ENCODE assay signal across 8 cellular contexts in genomic region chr9:78261403-78262001, GRCh38. TPM values are rescaled to one million over a fixed set of nuclear protein-coding genes. Genes with fewer than 3 reads are reported as not detected.
DNase-seq lines count a peak whose midpoint lies in the region; ATAC-seq, FAIRE-seq and TF ChIP-seq lines count a peak whose summit lies in the region.

No MANE protein-coding gene starts in this region.

- dilution Hi-C loops in endothelial cell of umbilical vein (cut with MboI; ENCODE audit: extremely low pct_ligation_motif_present, low sequenced_read_pairs): no loop called here

- H4K5ac ChIP-seq in H9 (ENCODE audit: insufficient read length, low read depth, low read length): no peak overlapping the region

- H3K14ac ChIP-seq in H9 (ENCODE audit: insufficient read depth, low read length): no peak overlapping the region

- H3K4me1 ChIP-seq in H9 (ENCODE audit: insufficient read depth, low read length) (no peaks in the 10 kb centered on the region), OCI-LY1 (ENCODE audit: insufficient read depth, low read length, severe bottlenecking) (no peaks in the 10 kb centered on the region), endothelial cell of umbilical vein (ENCODE audit: control insufficient read depth, extremely low read depth, insufficient read depth, low read length) (no peaks in the 10 kb centered on the region), prostate gland (replicated peaks) (no peaks in the 10 kb centered on the region)

- no peak overlapping the region for H3K4ac ChIP-seq in H9 (ENCODE audit: low read depth, low read length)

- peaks cover 35% of the 10 kb centered on the region for H3K36me3 ChIP-seq in OCI-LY1 (ENCODE audit: insufficient read depth, low read length)
- peaks cover 0 to 2% of the 10 kb centered on the region in 2 experiments for H3K36me3 ChIP-seq in endothelial cell of umbilical vein (ENCODE audit: control insufficient read depth in 2 of 2, extremely low read depth in 1 of 2, insufficient read depth in 2 of 2, low read length in 2 of 2)
- H3K36me3 ChIP-seq in prostate gland: no peaks in the 10 kb centered on the region

- H3K23ac ChIP-seq in H9 (ENCODE audit: insufficient read length, low read depth, low read length): no peak overlapping the region

- no peak overlapping the region for H3K4me3 Mint-ChIP-seq in H9

- no peak overlapping the region for H4K91ac ChIP-seq in H9 (ENCODE audit: insufficient read length, low read depth, low read length)

- ATAC-seq in HG03196 (IDR thresholded peaks at IDR 0.05; ENCODE audit: unreplicated experiment) (no peak), HG03139 (IDR thresholded peaks at IDR 0.05; ENCODE audit: unreplicated experiment) (no peak)

- no peaks in the 10 kb centered on the region for H3K79me2 ChIP-seq in H9 (ENCODE audit: insufficient read depth, low read length)
- H3K79me2 ChIP-seq in OCI-LY1 (ENCODE audit: insufficient read depth, low read length): no peaks in the 10 kb centered on the region
- H3K79me2 ChIP-seq in endothelial cell of umbilical vein (ENCODE audit: control insufficient read depth, insufficient read depth, low read length): no peaks in the 10 kb centered on the region

- H2AFZ ChIP-seq in H9 (ENCODE audit: low read length) (no peak overlapping the region), OCI-LY1 (ENCODE audit: low read length) (no peak overlapping the region), endothelial cell of umbilical vein (ENCODE audit: low read depth, low read length) (no peak overlapping the region)

- no peaks in the 10 kb centered on the region for H4K20me1 ChIP-seq in H9 (ENCODE audit: control insufficient read depth, insufficient read depth, insufficient read length)
- H4K20me1 ChIP-seq in OCI-LY1 (ENCODE audit: insufficient read depth, low read length): no peaks in the 10 kb centered on the region
- H4K20me1 ChIP-seq in endothelial cell of umbilical vein (replicated peaks; ENCODE audit: control insufficient read depth, extremely low read depth, insufficient read depth, low read length): no peaks in the 10 kb centered on the region

- no peaks in the 10 kb centered on the region for H3K27me3 ChIP-seq in H9 (ENCODE audit: insufficient read depth, low read length)
- no peaks in the 10 kb centered on the region for H3K27me3 ChIP-seq in OCI-LY1 (ENCODE audit: insufficient read depth, low read length)
- no peaks in the 10 kb centered on the region for H3K27me3 ChIP-seq in endothelial cell of umbilical vein (ENCODE audit: control insufficient read depth in 2 of 2, insufficient read depth in 2 of 2, low read length in 2 of 2)
- H3K27me3 ChIP-seq in prostate gland (replicated peaks; ENCODE audit: insufficient read depth): no peaks in the 10 kb centered on the region

- H3K79me1 ChIP-seq in H9 (ENCODE audit: insufficient read depth, low read depth, low read length, poor library complexity, severe bottlenecking): no peaks in the 10 kb centered on the region

- H2BK15ac ChIP-seq in H9 (ENCODE audit: low read depth, low read length): no peak overlapping the region

- POLR2A ChIA-PET in endothelial cell of umbilical vein (lab: Charles Lee): no interaction called here

- H2BK120ac ChIP-seq in H9 (ENCODE audit: low read depth, low read length, poor library complexity, severe bottlenecking): no peak overlapping the region

- peak; percentile 40 for FAIRE-seq in endothelial cell of umbilical vein (lab: Jason Lieb, UNC)

- no peak overlapping the region for H2BK5ac ChIP-seq in H9 (ENCODE audit: insufficient read length, low read length)

- CTCF ChIA-PET in endothelial cell of umbilical vein (lab: Charles Lee): interaction anchor here (1.1 kb wide), 1 partner anchor 108 kb away, joined by 4 read pairs; no protein-coding TSS in a partner anchor

- H3K56ac ChIP-seq in H9 (ENCODE audit: insufficient read length, low read depth, low read length): no peak overlapping the region

- no peaks in the 10 kb centered on the region for H3K9me1 ChIP-seq in endothelial cell of umbilical vein (replicated peaks; ENCODE audit: control insufficient read depth, extremely low read depth, insufficient read depth, low read length)

- H3K27ac ChIP-seq in H9 (ENCODE audit: insufficient read length, low read depth, low read length) (no peak overlapping the region), OCI-LY1 (ENCODE audit: low read depth, low read length, poor library complexity, severe bottlenecking) (no peak overlapping the region), endothelial cell of umbilical vein (ENCODE audit: insufficient read depth, low read depth, low read length) (no peak overlapping the region), prostate gland (no peak overlapping the region)

- TF ChIP-seq CTCF in H9 (conservative IDR thresholded peaks at IDR 0.05): peak; percentile 77
- peak; percentile 62 for TF ChIP-seq CTCF in OCI-LY1 (IDR thresholded peaks at IDR 0.05; ENCODE audit: low read length)
- peak in 1 of 2 donors; percentile 21 for TF ChIP-seq CTCF in endothelial cell of umbilical vein (IDR thresholded peaks at IDR 0.05; ENCODE audit: extremely low read depth in 1 of 2, insufficient read depth in 1 of 2, low read depth in 1 of 2, low read length in 2 of 2)
- TF ChIP-seq CTCF in prostate gland (IDR thresholded peaks at IDR 0.05): peak; percentile 26 to 68 (median 59)

- no peak overlapping the region for H3T11ph ChIP-seq in H9 (ENCODE audit: low read length)

- H3K4me2 ChIP-seq in H9 (ENCODE audit: insufficient read depth, insufficient read length, low read length) (no peak overlapping the region), OCI-LY1 (ENCODE audit: low read length) (no peak overlapping the region), endothelial cell of umbilical vein (ENCODE audit: insufficient read depth, low read length) (no peak overlapping the region)

- H3K27ac Mint-ChIP-seq in H9: no peak overlapping the region

- no peaks in the 10 kb centered on the region for H3K9me2 ChIP-seq in OCI-LY1 (ENCODE audit: low read depth, low read length)

- H4K8ac ChIP-seq in H9 (replicated peaks; ENCODE audit: insufficient read length, low read depth, low read length): no peak overlapping the region

- peaks cover 11 to 51% (median 48%) of the 10 kb centered on the region in 3 experiments; a peak in 5 of 7 replicates for H3K36me3 Mint-ChIP-seq in H9 (ENCODE audit: insufficient read depth in 1 of 3, low read depth in 3 of 3)

- H3K9ac ChIP-seq in H9 (ENCODE audit: extremely low read depth, insufficient read length, low read length): no peak overlapping the region
- no peak overlapping the region for H3K9ac ChIP-seq in OCI-LY1 (ENCODE audit: low read length)
- H3K9ac ChIP-seq in endothelial cell of umbilical vein (replicated peaks; ENCODE audit: extremely low read depth, insufficient read depth, low read length): no peak overlapping the region

- H2AK5ac ChIP-seq in H9 (ENCODE audit: insufficient read length, low read length): no peak overlapping the region

- no peaks in the 10 kb centered on the region for H3K23me2 ChIP-seq in H9 (ENCODE audit: insufficient read length, low read depth, low read length, poor library complexity, severe bottlenecking)

- H3K9me3 ChIP-seq in H9 (ENCODE audit: control insufficient read depth, low read depth, low read length) (no peaks in the 10 kb centered on the region), OCI-LY1 (ENCODE audit: low read length) (no peaks in the 10 kb centered on the region), endothelial cell of umbilical vein (replicated peaks; ENCODE audit: control insufficient read depth, insufficient read depth, low read length) (no peaks in the 10 kb centered on the region), prostate gland (no peaks in the 10 kb centered on the region)

- TF ChIP-seq POLR2A in endothelial cell of umbilical vein (IDR thresholded peaks at IDR 0.05; ENCODE audit: low read depth, low read length) (no peak), prostate gland (IDR thresholded peaks at IDR 0.05) (no peak)

- BruUV-seq in endothelial cell of umbilical vein (replicated peaks; lab: Mats Ljungman, UMichigan): no TSS peak

- no peaks in the 10 kb centered on the region for H3K9me3 Mint-ChIP-seq in H9

- no peaks in the 10 kb centered on the region for H3K4me1 Mint-ChIP-seq in H9

- intact Hi-C loops in endothelial cell of umbilical vein (cut with micrococcal nuclease) (loop anchor here (1.0 to 2.0 kb wide), 2 partner anchors 35 to 108 kb away; partner anchors contain the start of gene PSAT1), prostate gland (cut with DNase I) (no loop called here)

- H3K18ac ChIP-seq in H9 (ENCODE audit: insufficient read length, low read depth, low read length): no peak overlapping the region

- WGBS in H9 (ENCODE audit: extremely low coverage, insufficient read length, low lambda C conversion rate): no CpG with 5 or more reads among the region's 2 CpGs
- 43% methylated on average over 2 of the region's 2 CpGs for WGBS in prostate gland

- no peak overlapping the region for H2BK12ac ChIP-seq in H9 (ENCODE audit: insufficient read length, low read depth, low read length)

- H3K27me3 Mint-ChIP-seq in H9 (ENCODE audit: low read depth): no peaks in the 10 kb centered on the region

- H3K4me3 ChIP-seq in OCI-LY1 (ENCODE audit: low read depth, low read length, poor library complexity, severe bottlenecking) (no peak overlapping the region), endothelial cell of umbilical vein (replicated peaks in 1 of 3; ENCODE audit: insufficient read depth in 1 of 3, low read depth in 1 of 3, low read length in 3 of 3) (no peak overlapping the region), prostate gland (no peak overlapping the region)

- no peak overlapping the region for H2BK20ac ChIP-seq in H9 (ENCODE audit: low read depth, low read length, poor library complexity, severe bottlenecking)

- DNase-seq in EL: peak; percentile 30
- DNase-seq in H9: no peak
- DNase-seq in endothelial cell of umbilical vein (ENCODE audit: low read depth, low spot score): peak; percentile 39
- no peak for DNase-seq in prostate gland (ENCODE audit: low spot score)
- DNase-seq in GDM1 (lab: John Stamatoyannopoulos, UW): no peak

- no peaks in the 10 kb centered on the region for H3F3A ChIP-seq in OCI-LY1 (ENCODE audit: insufficient read depth, low read length)

RNA-seq across cellular contexts. Expression of gene CEP78, which starts 25.6 kb away (rescaled TPM):
- total RNA-seq in H9 (2021) (55.9 and 57.8 TPM in 2 replicates), endothelial cell of umbilical vein (30.2 and 35.9 TPM in 2 replicates), prostate gland (10 to 100 TPM; 12.0 to 16.5 TPM)
- polyA plus RNA-seq in endothelial cell of umbilical vein: 6.5 and 6.9 TPM in 2 replicates
- 10.2 and 11.9 TPM in 2 replicates for polyA plus RNA-seq in endothelial cell of umbilical vein (2011; cell fraction: cytosol; rRNA removed)
- polyA plus RNA-seq in endothelial cell of umbilical vein (2011; cell fraction: nucleus; rRNA removed): 19.1 and 28.4 TPM in 2 replicates
- polyA plus RNA-seq in endothelial cell of umbilical vein (2012): 13.8 and 22.5 TPM in 2 replicates
- polyA minus RNA-seq in endothelial cell of umbilical vein: 11.5 and 13.3 TPM in 2 replicates
- polyA minus RNA-seq in endothelial cell of umbilical vein (2011; cell fraction: cytosol; rRNA and poly(A)+ RNA removed): 17.6 TPM
- polyA minus RNA-seq in endothelial cell of umbilical vein (2011; cell fraction: nucleus; rRNA and poly(A)+ RNA removed): 17.6 and 22.6 TPM in 2 replicates

RNA-seq across cellular contexts. Expression of gene PSAT1, which starts 35.4 kb away (rescaled TPM):
- total RNA-seq in H9 (2021) (215 and 225 TPM in 2 replicates), endothelial cell of umbilical vein (42.0 and 47.3 TPM in 2 replicates), prostate gland (10 to 100 TPM; 30.4 to 45.8 TPM)
- 15.2 and 19.1 TPM in 2 replicates for polyA plus RNA-seq in endothelial cell of umbilical vein
- 27.4 and 30.8 TPM in 2 replicates for polyA plus RNA-seq in endothelial cell of umbilical vein (2011; cell fraction: cytosol; rRNA removed)
- polyA plus RNA-seq in endothelial cell of umbilical vein (2011; cell fraction: nucleus; rRNA removed): 15.6 and 19.6 TPM in 2 replicates
- polyA plus RNA-seq in endothelial cell of umbilical vein (2012): 23.9 and 42.7 TPM in 2 replicates
- 25.1 and 37.9 TPM in 2 replicates for polyA minus RNA-seq in endothelial cell of umbilical vein
- polyA minus RNA-seq in endothelial cell of umbilical vein (2011; cell fraction: cytosol; rRNA and poly(A)+ RNA removed): 90.7 TPM
- 9.2 and 9.8 TPM in 2 replicates for polyA minus RNA-seq in endothelial cell of umbilical vein (2011; cell fraction: nucleus; rRNA and poly(A)+ RNA removed)

Comparison
In these comparisons a context has a peak if more than half of its experiments do, and no peak if none do; other contexts are left out.
1. DNase-seq: peak in EL (single experiment) and endothelial cell of umbilical vein (single experiment); none in H9 (single experiment), prostate gland (single experiment) and GDM1 (single experiment).